ENCODE assay signal across 15 cellular contexts in the genomic region with DNA sequence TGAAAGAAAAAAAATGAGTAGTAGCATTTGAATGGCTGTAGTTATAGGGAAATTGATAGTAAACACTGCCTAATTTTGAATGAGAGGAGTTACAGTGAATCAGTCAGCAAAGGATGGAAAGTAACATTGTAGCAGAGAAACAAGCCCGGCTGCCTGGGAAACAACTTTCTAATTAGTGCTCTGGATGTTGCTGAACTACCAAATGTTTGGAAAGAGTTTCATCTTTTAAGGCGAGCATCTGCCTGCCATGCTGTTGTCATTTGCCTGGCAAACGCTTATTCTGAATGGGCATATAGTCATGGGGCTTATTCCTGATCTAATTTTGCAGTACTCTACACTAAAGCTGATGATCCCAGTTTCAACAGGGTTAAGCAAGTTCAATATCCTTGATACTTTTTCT.
"Had no signal": no experiment of that assay in that cellular context is flagged by ENCODE, and none has a peak within 500 bp of the region (broad histone marks: within the 10 kb centered on the region; RNA-seq: fewer than 3 reads in every experiment).

No MANE protein-coding gene starts in this region.

- H3K9me3 Mint-ChIP-seq: nephron progenitor cell had no signal

- H3K4me3 Mint-ChIP-seq: activated CD8-positive, alpha-beta T cell treated with anti-CD3 and anti-CD28 coated beads, Interleukin-2, amount 10 ng/mL, durations not matched to agents 7 days and 5 days; activated naive CD4-positive, alpha-beta T cell treated with anti-CD3 and anti-CD28 coated beads, Interleukin-2, amount 50 U/mL, for 24 hours; activated T-helper 1 cell treated with anti-CD3 and anti-CD28 coated beads, Interleukin-12 subunit alpha, Interleukin-12 subunit beta, Interleukin-2, Interleukin-4 antibody, amounts not matched to agents 30 ng/mL and 10 ng/mL and 1 ng/mL, durations not matched to agents 14 hours and 24 hours and 36 hours; brain; memory B cell; nephron progenitor cell; stimulated activated memory B cell treated with anti-CD40 and anti-IgM and Interleukin-4, amounts not matched to agents 10 μg/mL and 1 μg/mL and 100 μg/mL, for 72 hours had no signal

- H3K27ac Mint-ChIP-seq: activated CD8-positive, alpha-beta T cell treated with anti-CD3 and anti-CD28 coated beads, Interleukin-2, amount 10 ng/mL, durations not matched to agents 7 days and 5 days; activated naive CD4-positive, alpha-beta T cell treated with anti-CD3 and anti-CD28 coated beads, Interleukin-2, amount 50 U/mL, for 24 hours; activated T-helper 1 cell treated with anti-CD3 and anti-CD28 coated beads, Interleukin-12 subunit alpha, Interleukin-12 subunit beta, Interleukin-2, Interleukin-4 antibody, amounts not matched to agents 30 ng/mL and 10 ng/mL and 1 ng/mL, durations not matched to agents 14 hours and 24 hours and 36 hours; memory B cell; stimulated activated memory B cell treated with anti-CD40 and anti-IgM and Interleukin-4, amounts not matched to agents 10 μg/mL and 1 μg/mL and 100 μg/mL, for 72 hours had no signal

- H3K27me3 Mint-ChIP-seq: activated naive CD4-positive, alpha-beta T cell treated with anti-CD3 and anti-CD28 coated beads, Interleukin-2, amount 50 U/mL, for 24 hours; brain; memory B cell; stimulated activated memory B cell treated with anti-CD40 and anti-IgM and Interleukin-4, amounts not matched to agents 10 μg/mL and 1 μg/mL and 100 μg/mL, for 72 hours had no signal

- ATAC-seq: activated CD8-positive, alpha-beta T cell treated with anti-CD3 and anti-CD28 coated beads, Interleukin-2, amount 10 ng/mL, durations not matched to agents 7 days and 5 days; gastroesophageal sphincter; right lobe of liver; stimulated activated memory B cell treated with anti-CD40 and anti-IgM and Interleukin-4, amounts not matched to agents 10 μg/mL and 1 μg/mL and 100 μg/mL, for 72 hours had no signal

- H3K4me1 Mint-ChIP-seq: activated naive CD4-positive, alpha-beta T cell treated with anti-CD3 and anti-CD28 coated beads, Interleukin-2, amount 50 U/mL, for 24 hours; memory B cell; stimulated activated memory B cell treated with anti-CD40 and anti-IgM and Interleukin-4, amounts not matched to agents 10 μg/mL and 1 μg/mL and 100 μg/mL, for 72 hours had no signal

- DNase-seq: activated CD4-positive, alpha-beta T cell treated with anti-CD3 and anti-CD28 coated beads for 1 hour; activated CD4-positive, alpha-beta T cell treated with anti-CD3 and anti-CD28 coated beads, Interleukin-2, amount 50 U/mL, for 1 hour; activated CD8-positive, alpha-beta T cell treated with anti-CD3 and anti-CD28 coated beads, Interleukin-2, amount 10 ng/mL, durations not matched to agents 7 days and 5 days; activated gamma-delta T cell; effector CD8-positive, alpha-beta T cell; right lobe of liver; stimulated activated CD4-positive, alpha-beta T cell treated with anti-CD3 and anti-CD28 coated beads, Interleukin-2, amount 100 ng/mL, for 24 hours; stomach had no signal

- H3K36me3 Mint-ChIP-seq: activated naive CD4-positive, alpha-beta T cell treated with anti-CD3 and anti-CD28 coated beads, Interleukin-2, amount 50 U/mL, for 24 hours; memory B cell; stimulated activated memory B cell treated with anti-CD40 and anti-IgM and Interleukin-4, amounts not matched to agents 10 μg/mL and 1 μg/mL and 100 μg/mL, for 72 hours had no signal
